In the genomic region with DNA sequence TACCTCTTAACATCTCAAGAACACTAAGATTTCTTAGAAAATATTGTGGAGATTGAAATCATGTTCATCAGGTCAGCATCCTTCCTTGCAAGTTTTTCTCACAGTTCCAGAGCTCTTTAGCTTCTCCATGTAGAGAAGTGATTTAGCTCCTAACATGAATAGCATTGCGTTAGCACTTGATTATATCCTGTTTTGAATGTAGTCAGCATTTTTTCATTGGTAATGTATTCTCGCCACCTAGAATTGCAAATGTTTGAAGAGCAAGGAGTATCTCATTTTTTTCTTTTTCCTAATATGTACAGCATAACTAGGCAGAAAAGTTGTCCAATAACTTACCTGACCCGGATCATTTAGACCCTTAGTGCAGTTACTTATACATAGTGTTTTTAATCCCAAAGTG, we compare ENCODE assay signal across 20 cellular contexts. TPM values are rescaled to one million over a fixed set of nuclear protein-coding genes. Genes with fewer than 3 reads are reported as not detected.
DNase-seq lines count a peak whose midpoint lies in the region; ATAC-seq, FAIRE-seq and TF ChIP-seq lines count a peak whose summit lies in the region.
"Had no signal": no experiment of that assay in that cellular context is flagged by ENCODE, and none has a peak within 500 bp of the region (broad histone marks: within the 10 kb centered on the region; RNA-seq: fewer than 3 reads in every experiment).

No MANE protein-coding gene starts in this region.

- FAIRE-seq in A549 (lab: Jason Lieb, UNC): no peak
- FAIRE-seq: G401.6, GM12891, H54, HTR-8/SVneo had no signal

- H3K36me3 ChIP-seq in BLaER1 treated with 17β-estradiol and CSF1 and Interleukin-3, amounts not matched to agents 10 nM and 100 nM: peaks cover 99 to 100% (median 100%) of the 10 kb centered on the region in 11 experiments
- H3K36me3 ChIP-seq in endodermal cell (ENCODE audit: control insufficient read depth, insufficient read depth, low read length) (peaks cover 90% of the 10 kb centered on the region), smooth muscle cell (ENCODE audit: low read depth) (peaks cover 91% of the 10 kb centered on the region)

- no peaks in the 10 kb centered on the region for H3K27me3 Mint-ChIP-seq in endodermal cell (ENCODE audit: insufficient read depth)
- H3K27me3 Mint-ChIP-seq: IgD-negative memory B cell had no signal

- TF ChIP-seq EP300 in A549 (IDR thresholded peaks at IDR 0.05): no peak

- H2AFZ ChIP-seq in smooth muscle cell (ENCODE audit: low read depth): no peak overlapping the region
- H2AFZ ChIP-seq: GM23338 had no signal

- no peak overlapping the region for H3K27ac ChIP-seq in A549
- no peak overlapping the region for H3K27ac ChIP-seq in BLaER1 treated with 17β-estradiol and CSF1 and Interleukin-3, amounts not matched to agents 10 nM and 100 nM
- no peak overlapping the region for H3K27ac ChIP-seq in endodermal cell (ENCODE audit: low read depth, low read length)
- H3K27ac ChIP-seq in smooth muscle cell (ENCODE audit: low read depth): no peak overlapping the region

- POLR2A ChIA-PET in A549 (lab: Yijun Ruan, JAX): no interaction called here

- no peak overlapping the region for H3K9ac ChIP-seq in BLaER1 treated with 17β-estradiol and CSF1 and Interleukin-3, amounts not matched to agents 10 nM and 100 nM
- no peak overlapping the region for H3K9ac ChIP-seq in endodermal cell (ENCODE audit: extremely low read depth, low read length, poor library complexity, severe bottlenecking)
- H3K9ac ChIP-seq in smooth muscle cell (ENCODE audit: low read depth): no peak overlapping the region

- H3K4me1 ChIP-seq in A549 (no peaks in the 10 kb centered on the region), endodermal cell (ENCODE audit: control insufficient read depth, insufficient read depth, low read length) (no peaks in the 10 kb centered on the region), smooth muscle cell (ENCODE audit: low read depth) (no peaks in the 10 kb centered on the region)
- H3K4me1 ChIP-seq in BLaER1 treated with 17β-estradiol and CSF1 and Interleukin-3, amounts not matched to agents 10 nM and 100 nM: no peaks in the 10 kb centered on the region

- ATAC-seq in A549 (no peak), HG02885 (IDR thresholded peaks at IDR 0.05; ENCODE audit: poor library complexity, unreplicated experiment) (no peak)
- ATAC-seq: CD8-positive, alpha-beta T cell; GM23338 had no signal

- no peaks in the 10 kb centered on the region for H3K79me2 ChIP-seq in smooth muscle cell (ENCODE audit: low read depth)

- no peaks in the 10 kb centered on the region; a peak in 2 of 22 replicates for H3K27me3 ChIP-seq in BLaER1 treated with 17β-estradiol and CSF1 and Interleukin-3, amounts not matched to agents 10 nM and 100 nM
- H3K27me3 ChIP-seq in endodermal cell (ENCODE audit: control insufficient read depth, insufficient read depth, low read length, poor library complexity, severe bottlenecking) (no peaks in the 10 kb centered on the region), smooth muscle cell (ENCODE audit: low read depth) (no peaks in the 10 kb centered on the region)

- TF ChIP-seq RAD21 in A549 (conservative IDR thresholded peaks at IDR 0.05 in 1 of 2, IDR thresholded peaks at IDR 0.05 in 1 of 2): no peak

- WGBS in A549 (ENCODE audit: missing lambda C conversion rate): 90% methylated on average over 3 of the region's 3 CpGs
- 92 to 97% methylated on average over 3 of the region's 3 CpGs for WGBS in endodermal cell (ENCODE audit: insufficient coverage in 1 of 2, insufficient read length in 1 of 2), 2 experiments
- whole genome bisulfite sequencing in smooth muscle cell (ENCODE audit: low lambda C conversion rate): 97% methylated on average over 3 of the region's 3 CpGs

- DNase-seq in A549 (ENCODE audit: low read depth in 1 of 2, low spot score in 1 of 2): no peak
- no peak for DNase-seq in endodermal cell
- DNase-seq in smooth muscle cell (lab: John Stamatoyannopoulos, UW; ENCODE audit: unreplicated experiment): no peak
- no peak for DNase-seq in inferior parietal cortex (ENCODE audit: extremely low spot score)
- no peak for DNase-seq in DMS79 treated with DMSO at 0.1 percent for 48 hours (lab: John Stamatoyannopoulos, UW)
- DNase-seq: AML-193; CD8-positive, alpha-beta T cell; COR-L47; DMS 273 treated with DMSO at 0.1 percent for 48 hours; DMS53; HCEC 1CT; KBM-7 had no signal

- CTCF ChIA-PET in A549 (lab: Yijun Ruan, JAX): interaction anchor here (0.8 kb wide), 1 partner anchor 215 kb away, joined by 3 read pairs; no protein-coding TSS in a partner anchor

- H3K4me3 ChIP-seq in A549: no peak overlapping the region
- peak overlapping the region in 7 of 10 experiments; percentile 4 to 45 (median 31); a peak in 8 of 20 replicates for H3K4me3 ChIP-seq in BLaER1 treated with 17β-estradiol and CSF1 and Interleukin-3, amounts not matched to agents 10 nM and 100 nM
- H3K4me3 ChIP-seq in endodermal cell (ENCODE audit: low read length): peak overlapping the region; percentile 69
- H3K4me3 ChIP-seq in smooth muscle cell: peak overlapping the region; percentile 15
- H3K4me3 ChIP-seq: GM23338 had no signal

- peaks cover 93% of the 10 kb centered on the region for H3K9me3 Mint-ChIP-seq in endodermal cell

- TF ChIP-seq CTCF in A549 (IDR thresholded peaks at IDR 0.05) (no peak), endodermal cell (conservative IDR thresholded peaks at IDR 0.05) (no peak), smooth muscle cell (IDR thresholded peaks at IDR 0.05; ENCODE audit: borderline replicate concordance, insufficient read depth, poor library complexity, severe bottlenecking) (no peak)

- peaks cover 98% of the 10 kb centered on the region for H3K9me3 ChIP-seq in A549
- peaks cover 100% of the 10 kb centered on the region in 11 experiments for H3K9me3 ChIP-seq in BLaER1 treated with 17β-estradiol and CSF1 and Interleukin-3, amounts not matched to agents 10 nM and 100 nM (replicated peaks in 1 of 11)
- peaks cover 97% of the 10 kb centered on the region for H3K9me3 ChIP-seq in endodermal cell (ENCODE audit: control insufficient read depth, low read length)
- H3K9me3 ChIP-seq in smooth muscle cell (replicated peaks; ENCODE audit: low read depth): peaks cover 89% of the 10 kb centered on the region

- H4K20me1 ChIP-seq in BLaER1 treated with 17β-estradiol and CSF1 and Interleukin-3, amounts not matched to agents 10 nM and 100 nM: no peaks in the 10 kb centered on the region
- H4K20me1 ChIP-seq in smooth muscle cell (ENCODE audit: low read depth): no peaks in the 10 kb centered on the region

- no peak overlapping the region for H3K4me2 ChIP-seq in A549
- H3K4me2 ChIP-seq in BLaER1 treated with 17β-estradiol and CSF1 and Interleukin-3, amounts not matched to agents 10 nM and 100 nM: no peak overlapping the region
- H3K4me2 ChIP-seq in smooth muscle cell: no peak overlapping the region
- H3K4me2 ChIP-seq: GM23338 had no signal

- H3K4me3 Mint-ChIP-seq in endodermal cell: no peak overlapping the region
- H3K4me3 Mint-ChIP-seq: CD8-positive, alpha-beta T cell; GM23338 had no signal

- no peak overlapping the region for H3K27ac Mint-ChIP-seq in endodermal cell
- H3K27ac Mint-ChIP-seq: CD8-positive, alpha-beta T cell; GM23338 had no signal

- TF ChIP-seq POLR2A in A549 (IDR thresholded peaks at IDR 0.05; ENCODE audit: low read length): no peak

- H3F3A ChIP-seq in smooth muscle cell (ENCODE audit: low read depth): no peaks in the 10 kb centered on the region

- H3K4me1 Mint-ChIP-seq in endodermal cell: no peaks in the 10 kb centered on the region
- H3K4me1 Mint-ChIP-seq: GM23338, IgD-negative memory B cell had no signal

- peaks cover 91% of the 10 kb centered on the region for H3K36me3 Mint-ChIP-seq in endodermal cell (ENCODE audit: low read depth)

TF ChIP-seq in A549, 52 proteins besides CTCF, POLR2A, EP300 and RAD21:
- peak; percentile 77 for TF ChIP-seq MAFK (IDR thresholded peaks at IDR 0.05; ENCODE audit: partially characterized antibody)
- no peak for TF ChIP-seq HOXB13 (CRISPR knock-in tag; IDR thresholded peaks at IDR 0.05; ENCODE audit: low read depth)

RNA-seq across cellular contexts. Expression of a gene that starts 6.6 kb away (rescaled TPM):
- polyA plus RNA-seq in A549 (2011; rRNA removed) (2.8 and 3.9 TPM in 2 replicates), A549 (2017; fragmentation: RNase III; extraction: RNeasy Plus Mini Kit Qiagen cat#74134 plus additional on column Dnase treatment) (1.6 to 1.7 TPM (median 1.7 TPM) in 3 replicates), smooth muscle cell (1.4 TPM in 2 replicates)
- polyA plus RNA-seq in A549 (2012; cell fraction: cytosol; rRNA removed): 0.78 and 0.89 TPM in 2 replicates
- polyA plus RNA-seq in A549 (2012; cell fraction: nucleus; rRNA removed): 1.5 and 2.0 TPM in 2 replicates
- 1.3 and 1.7 TPM in 2 replicates for polyA minus RNA-seq in A549 (2011; rRNA and poly(A)+ RNA removed)
- total RNA-seq in endodermal cell (1 to 10 TPM; 6.7 to 8.1 TPM), smooth muscle cell (2.5 and 2.6 TPM in 2 replicates)
- polyA plus RNA-seq in endodermal cell (2013, experiment 1 of 2): 4.6 TPM
- polyA plus RNA-seq in endodermal cell (2013, experiment 2 of 2): 4.8 TPM

RNA-seq across cellular contexts. Expression of a gene that starts 21.2 kb away (rescaled TPM):
- polyA plus RNA-seq in A549 (2011; rRNA removed) (6.7 and 6.8 TPM in 2 replicates), A549 (2017; fragmentation: RNase III; extraction: RNeasy Plus Mini Kit Qiagen cat#74134 plus additional on column Dnase treatment) (6.9 to 8.1 TPM (median 7.9 TPM) in 3 replicates), smooth muscle cell (11.2 and 11.6 TPM in 2 replicates)
- 10.0 and 15.1 TPM in 2 replicates for polyA plus RNA-seq in A549 (2012; cell fraction: cytosol; rRNA removed)
- polyA plus RNA-seq in A549 (2012; cell fraction: nucleus; rRNA removed): 8.1 and 10.7 TPM in 2 replicates
- 8.0 and 8.6 TPM in 2 replicates for polyA minus RNA-seq in A549 (2011; rRNA and poly(A)+ RNA removed)
- total RNA-seq in endodermal cell (1 to 10 TPM; 8.8 to 9.1 TPM), smooth muscle cell (5.9 and 10.1 TPM in 2 replicates)
- 15.0 TPM for polyA plus RNA-seq in endodermal cell (2013, experiment 1 of 2)
- polyA plus RNA-seq in endodermal cell (2013, experiment 2 of 2): 15.3 TPM

RNA-seq across cellular contexts. Expression of a gene that starts 35.2 kb away (rescaled TPM):
- 7.9 and 8.1 TPM in 2 replicates for polyA plus RNA-seq in A549 (2011; rRNA removed)
- 1.3 and 1.4 TPM in 2 replicates for polyA plus RNA-seq in A549 (2012; cell fraction: cytosol; rRNA removed)
- 1.4 and 1.6 TPM in 2 replicates for polyA plus RNA-seq in A549 (2012; cell fraction: nucleus; rRNA removed)
- polyA plus RNA-seq in A549 (2017; fragmentation: RNase III; extraction: RNeasy Plus Mini Kit Qiagen cat#74134 plus additional on column Dnase treatment): 2.4 to 2.8 TPM (median 2.7 TPM) in 3 replicates
- 4.3 and 4.9 TPM in 2 replicates for polyA minus RNA-seq in A549 (2011; rRNA and poly(A)+ RNA removed)
- 1 to 10 TPM; 4.8 to 6.8 TPM for total RNA-seq in endodermal cell
- 7.4 TPM for polyA plus RNA-seq in endodermal cell (2013, experiment 1 of 2)
- 7.8 TPM for polyA plus RNA-seq in endodermal cell (2013, experiment 2 of 2)
- 6.9 and 7.9 TPM in 2 replicates for total RNA-seq in smooth muscle cell
- polyA plus RNA-seq in smooth muscle cell: 5.2 and 6.2 TPM in 2 replicates
